In genomic region chr12:123928274-123928865, GRCh38 we compare ENCODE assay signal across 2 cellular contexts.
TF ChIP-seq lines count a peak whose summit lies in the region.

No MANE protein-coding gene starts in this region.

TF ChIP-seq in GM23338, 12 proteins besides CTCF, POLR2A, EP300 and RAD21:
- TF ChIP-seq STAT1 (IDR thresholded peaks at IDR 0.05; ENCODE audit: unreplicated experiment): no peak
- TF ChIP-seq POLR2AphosphoS5 (IDR thresholded peaks at IDR 0.05; ENCODE audit: low read depth): no peak
- TF ChIP-seq ZNF331 (CRISPR knock-in tag; IDR thresholded peaks at IDR 0.05; ENCODE audit: low read depth): no peak
- TF ChIP-seq CREB1 (CRISPR knock-in tag; IDR thresholded peaks at IDR 0.05; ENCODE audit: low read depth): no peak
- TF ChIP-seq JUNB (IDR thresholded peaks at IDR 0.05; ENCODE audit: unreplicated experiment): no peak
- TF ChIP-seq ZNF114 (CRISPR knock-in tag; IDR thresholded peaks at IDR 0.05): no peak

TF ChIP-seq in GM12878, 131 proteins besides CTCF, POLR2A, EP300 and RAD21:
- TF ChIP-seq HDAC6 (IDR thresholded peaks at IDR 0.05; ENCODE audit: unreplicated experiment) (no peak), LARP7 (IDR thresholded peaks at IDR 0.05) (no peak), ZNF592 (IDR thresholded peaks at IDR 0.05) (no peak), ZBED1 (IDR thresholded peaks at IDR 0.05; ENCODE audit: borderline replicate concordance) (no peak), EED (IDR thresholded peaks at IDR 0.05; ENCODE audit: low read depth) (no peak), BCL11A (IDR thresholded peaks at IDR 0.05; ENCODE audit: low read depth, low read length) (no peak), NR2C2 (IDR thresholded peaks at IDR 0.05; ENCODE audit: borderline replicate concordance, control insufficient read depth, insufficient read length, low read depth) (no peak), TARDBP (IDR thresholded peaks at IDR 0.05; ENCODE audit: borderline replicate concordance) (no peak), PAX8 (IDR thresholded peaks at IDR 0.05) (no peak), E2F8 (IDR thresholded peaks at IDR 0.05; ENCODE audit: low read depth, partially characterized antibody) (no peak), BCL3 (IDR thresholded peaks at IDR 0.05; ENCODE audit: borderline replicate concordance, insufficient read depth, low read depth, low read length, poor library complexity, severe bottlenecking) (no peak), WRNIP1 (IDR thresholded peaks at IDR 0.05; ENCODE audit: borderline replicate concordance, low read depth, low read length) (no peak), USF1 (IDR thresholded peaks at IDR 0.05; ENCODE audit: borderline replicate concordance, extremely low read length, insufficient read depth, low read depth, low read length) (no peak), BRCA1 (IDR thresholded peaks at IDR 0.05; ENCODE audit: low read depth, low read length) (no peak), ATF3 (IDR thresholded peaks at IDR 0.05; ENCODE audit: borderline replicate concordance, extremely low read depth, low read depth, low read length) (no peak), IRF4 (IDR thresholded peaks at IDR 0.05; ENCODE audit: low read depth, low read length) (no peak), NR2C1 (IDR thresholded peaks at IDR 0.05) (no peak)
